Comparison of ENCODE assay signal across 13 cellular contexts in the genomic region with DNA sequence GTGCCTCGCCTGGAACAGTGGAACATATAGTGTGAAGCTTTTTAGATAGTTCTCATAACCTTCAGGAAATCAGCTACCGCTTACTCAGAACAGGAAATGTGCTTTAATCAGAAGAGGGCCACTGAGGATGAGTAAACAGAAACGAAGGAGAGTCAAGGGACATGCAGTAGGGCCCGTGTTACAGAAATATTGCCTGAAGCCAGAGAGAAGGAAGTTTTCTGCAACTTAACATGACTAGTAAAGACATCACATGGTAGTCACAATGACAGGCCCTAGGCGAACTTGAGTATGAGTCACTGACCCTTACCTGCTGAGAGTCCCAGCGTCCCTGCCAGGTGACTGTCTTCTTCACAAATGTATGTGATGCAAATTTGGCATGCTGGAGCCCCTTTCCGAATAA. TPM values are rescaled to one million over a fixed set of nuclear protein-coding genes. Genes with fewer than 3 reads are reported as not detected.
A peak's percentile ranks its signal among the peaks of the same experiment; 100 is the strongest.
DNase-seq lines count a peak whose midpoint lies in the region; ATAC-seq lines count a peak whose summit lies in the region.
"Had no signal": no experiment of that assay in that cellular context is flagged by ENCODE, and none has a peak within 500 bp of the region (broad histone marks: within the 10 kb centered on the region; RNA-seq: fewer than 3 reads in every experiment).

No MANE protein-coding gene starts in this region.

- H3K4me1 ChIP-seq in trophoblast cell (ENCODE audit: control insufficient read depth in 1 of 2, insufficient read depth in 2 of 2, low read length in 2 of 2) (no peaks in the 10 kb centered on the region), SJCRH30 (no peaks in the 10 kb centered on the region)
- H3K4me1 ChIP-seq: gastrocnemius medialis had no signal

- no CpG with 5 or more reads among the region's 7 CpGs for WGBS in trophoblast cell (ENCODE audit: extremely low coverage, insufficient coverage, insufficient read length)

- no peak overlapping the region for H2AFZ ChIP-seq in trophoblast cell (ENCODE audit: insufficient read depth, low read length, poor library complexity)

- no peak overlapping the region for H3K4me3 ChIP-seq in trophoblast cell (ENCODE audit: low read depth, low read length)
- no peak overlapping the region for H3K4me3 ChIP-seq in SJCRH30
- H3K4me3 ChIP-seq: cardiac muscle cell, gastrocnemius medialis, smooth muscle cell had no signal

- H3K79me1 ChIP-seq in trophoblast cell (ENCODE audit: low read length) = no peaks in the 10 kb centered on the region

- no peak overlapping the region for H2BK12ac ChIP-seq in trophoblast cell (ENCODE audit: low read length)

- no peak overlapping the region for H3K27ac ChIP-seq in trophoblast cell (ENCODE audit: low read depth, low read length)
- no peak overlapping the region for H3K27ac ChIP-seq in SJCRH30
- H3K27ac ChIP-seq: cardiac muscle cell, gastrocnemius medialis had no signal

- H3K14ac ChIP-seq in trophoblast cell (ENCODE audit: low read length) = no peak overlapping the region

- no peaks in the 10 kb centered on the region for H3K79me2 ChIP-seq in trophoblast cell (ENCODE audit: control insufficient read depth, insufficient read depth, low read length, poor library complexity)

- peak; percentile 42 for DNase-seq in activated CD8-positive, alpha-beta memory T cell treated with anti-CD3 and anti-CD28 coated beads, Interleukin-2, amount 10 ng/mL, durations not matched to agents 7 days and 5 days
- DNase-seq in activated CD8-positive, alpha-beta memory T cell treated with anti-CD3 and anti-CD28 coated beads for 24 hours = no peak
- DNase-seq in RPMI7951 (ENCODE audit: low read depth) (peak; percentile 2), trophoblast cell (peak; percentile 84 to 88), NCI-H1417 (lab: John Stamatoyannopoulos, UW) (no peak), SJCRH30 (no peak)
- DNase-seq in central memory CD4-positive, alpha-beta T cell = peak; percentile 23
- DNase-seq: gastrocnemius medialis, NCI-H2171, SIG-M5 had no signal

- peak overlapping the region; percentile 87 for H3K4me3 Mint-ChIP-seq in activated CD8-positive, alpha-beta memory T cell treated with anti-CD3 and anti-CD28 coated beads, Interleukin-2, amount 10 ng/mL, durations not matched to agents 7 days and 5 days

- no peak overlapping the region for H3K4me2 ChIP-seq in trophoblast cell (ENCODE audit: low read length)
- H3K4me2 ChIP-seq: smooth muscle cell had no signal

- H3K4me1 Mint-ChIP-seq in activated CD8-positive, alpha-beta memory T cell treated with anti-CD3 and anti-CD28 coated beads, Interleukin-2, amount 10 ng/mL, durations not matched to agents 7 days and 5 days = peaks cover 39% of the 10 kb centered on the region

- no peaks in the 10 kb centered on the region for H3K9me3 Mint-ChIP-seq in activated CD8-positive, alpha-beta memory T cell treated with anti-CD3 and anti-CD28 coated beads, Interleukin-2, amount 10 ng/mL, durations not matched to agents 7 days and 5 days (ENCODE audit: low read depth)

- H3K18ac ChIP-seq in trophoblast cell (ENCODE audit: low read length) = no peak overlapping the region

- H3K27me3 ChIP-seq in trophoblast cell (ENCODE audit: insufficient read depth, low read length) (no peaks in the 10 kb centered on the region), SJCRH30 (no peaks in the 10 kb centered on the region)
- H3K27me3 ChIP-seq: cardiac muscle cell, gastrocnemius medialis had no signal

- H3K4ac ChIP-seq in trophoblast cell (ENCODE audit: low read depth, low read length) = no peak overlapping the region

- ATAC-seq in activated CD8-positive, alpha-beta memory T cell treated with anti-CD3 and anti-CD28 coated beads, Interleukin-2, amount 10 ng/mL, durations not matched to agents 7 days and 5 days = peak; percentile 87
- no peak for ATAC-seq in HG02678 (IDR thresholded peaks at IDR 0.05; ENCODE audit: unreplicated experiment)
- ATAC-seq: gastrocnemius medialis had no signal

- H3K36me3 ChIP-seq in trophoblast cell (ENCODE audit: control insufficient read depth in 1 of 2, insufficient read depth in 2 of 2, low read length in 2 of 2) (no peaks in the 10 kb centered on the region), SJCRH30 (no peaks in the 10 kb centered on the region)
- H3K36me3 ChIP-seq: cardiac muscle cell, gastrocnemius medialis had no signal

- H3K23ac ChIP-seq in trophoblast cell (ENCODE audit: low read length) = no peak overlapping the region

- H3K27ac Mint-ChIP-seq in activated CD8-positive, alpha-beta memory T cell treated with anti-CD3 and anti-CD28 coated beads, Interleukin-2, amount 10 ng/mL, durations not matched to agents 7 days and 5 days = peak overlapping the region; percentile 92

- H2BK5ac ChIP-seq in trophoblast cell (ENCODE audit: low read depth, low read length, poor library complexity) = no peak overlapping the region

- CTCF ChIA-PET in activated CD8-positive, alpha-beta memory T cell treated with anti-CD3 and anti-CD28 coated beads, Interleukin-2, amount 10 ng/mL, durations not matched to agents 7 days and 5 days (lab: Charles Lee) = no interaction called here

- no peak overlapping the region for H4K8ac ChIP-seq in trophoblast cell (ENCODE audit: low read depth, low read length)

- H3K9me3 ChIP-seq in trophoblast cell (ENCODE audit: insufficient read depth, low read depth, low read length) = no peaks in the 10 kb centered on the region
- no peaks in the 10 kb centered on the region for H3K9me3 ChIP-seq in SJCRH30 (replicated peaks)
- H3K9me3 ChIP-seq: gastrocnemius medialis had no signal

- no peaks in the 10 kb centered on the region for H3K27me3 Mint-ChIP-seq in activated CD8-positive, alpha-beta memory T cell treated with anti-CD3 and anti-CD28 coated beads, Interleukin-2, amount 10 ng/mL, durations not matched to agents 7 days and 5 days

- H2AK5ac ChIP-seq in trophoblast cell (ENCODE audit: low read length) = no peak overlapping the region

- H3K36me3 Mint-ChIP-seq in activated CD8-positive, alpha-beta memory T cell treated with anti-CD3 and anti-CD28 coated beads, Interleukin-2, amount 10 ng/mL, durations not matched to agents 7 days and 5 days = peaks cover 42% of the 10 kb centered on the region

- H2BK120ac ChIP-seq in trophoblast cell (ENCODE audit: insufficient read depth, low read length, poor library complexity) = no peak overlapping the region

- H3K9ac ChIP-seq in trophoblast cell (ENCODE audit: low read length) = no peak overlapping the region

- no peak overlapping the region for H4K91ac ChIP-seq in trophoblast cell (ENCODE audit: low read depth, low read length)

- no peak overlapping the region for H4K12ac ChIP-seq in trophoblast cell (ENCODE audit: low read depth, low read length)

RNA-seq across cellular contexts. Expression of gene CARD18, which starts 39.4 kb away (rescaled TPM):
- total RNA-seq in activated CD8-positive, alpha-beta memory T cell treated with anti-CD3 and anti-CD28 coated beads, Interleukin-2, amount 10 ng/mL, durations not matched to agents 7 days and 5 days = not detected
- total RNA-seq in RPMI7951 (2014; rRNA removed; shearing (Covaris generic)) = not detected in 2 replicates
- not detected in 2 replicates for polyA plus RNA-seq in trophoblast cell (2013)
- not detected in 2 replicates for total RNA-seq in SJCRH30 (2014; rRNA removed; shearing (Covaris generic))
- total RNA-seq: cardiac muscle cell, gastrocnemius medialis, smooth muscle cell had no signal
- polyA plus RNA-seq: smooth muscle cell had no signal

RNA-seq across cellular contexts. Expression of gene CARD16, which starts 55.1 kb away (rescaled TPM):
- 10 to 100 TPM; 70.3 to 92.0 TPM for total RNA-seq in activated CD8-positive, alpha-beta memory T cell treated with anti-CD3 and anti-CD28 coated beads, Interleukin-2, amount 10 ng/mL, durations not matched to agents 7 days and 5 days
- total RNA-seq in RPMI7951 (2014; rRNA removed; shearing (Covaris generic)) = 22.5 and 28.8 TPM in 2 replicates
- polyA plus RNA-seq in trophoblast cell (2013) = 1.4 TPM in 2 replicates
- 0.25 and 0.53 TPM in 2 replicates for total RNA-seq in SJCRH30 (2014; rRNA removed; shearing (Covaris generic))
- total RNA-seq: cardiac muscle cell had no signal
- polyA plus RNA-seq: cardiac muscle cell had no signal

Comparison
In these comparisons a context has a peak if more than half of its experiments do, and no peak if none do; other contexts are left out.
1. DNase-seq: peak in activated CD8-positive, alpha-beta memory T cell treated with anti-CD3 and anti-CD28 coated beads, Interleukin-2, amount 10 ng/mL, durations not matched to agents 7 days and 5 days (single experiment), RPMI7951 (single experiment), central memory CD4-positive, alpha-beta T cell (single experiment) and trophoblast cell (2 of 2); none in activated CD8-positive, alpha-beta memory T cell treated with anti-CD3 and anti-CD28 coated beads for 24 hours (single experiment), NCI-H1417 (0 of 3) and SJCRH30 (0 of 2).
2. RNA of gene CARD16, which starts 55.1 kb away (total RNA-seq): 70.3 to 92.0 TPM in activated CD8-positive, alpha-beta memory T cell treated with anti-CD3 and anti-CD28 coated beads, Interleukin-2, amount 10 ng/mL, durations not matched to agents 7 days and 5 days and 22.5 to 28.8 TPM in RPMI7951; 0.25 to 0.53 TPM in SJCRH30; every median in the first group is over 10 times any median in the second.